In the genomic region with DNA sequence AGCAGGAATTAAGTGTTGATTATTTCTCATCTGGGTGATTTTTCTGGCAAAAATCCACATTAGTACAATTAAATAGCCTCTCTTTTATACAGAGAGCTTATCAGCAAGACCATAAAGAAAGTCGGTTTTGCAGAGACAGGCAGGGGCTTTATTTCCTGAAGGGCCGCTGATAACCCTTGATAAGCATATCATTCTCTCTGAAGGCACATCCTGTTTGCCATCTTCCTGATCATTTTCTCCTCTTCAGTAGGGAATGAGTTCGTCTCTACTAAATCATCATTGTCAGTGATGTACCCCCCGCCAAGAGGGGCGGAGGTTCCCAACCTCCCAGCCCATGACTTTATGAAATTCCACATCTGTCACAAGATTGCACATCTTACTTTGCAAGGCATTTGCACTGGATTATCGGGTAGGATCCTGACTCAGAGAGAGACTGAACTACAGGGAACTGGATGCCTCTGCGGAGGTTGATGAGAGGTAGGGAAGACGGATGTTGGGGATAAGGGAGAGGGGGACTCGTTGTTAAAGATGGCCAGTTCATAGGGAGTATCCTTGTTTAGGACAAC, we compare ENCODE assay signal across 18 cellular contexts.
"Had no signal": no experiment of that assay in that cellular context is flagged by ENCODE, and none has a peak within 500 bp of the region (broad histone marks: within the 10 kb centered on the region; RNA-seq: fewer than 3 reads in every experiment).

No MANE protein-coding gene starts in this region.

- ATAC-seq: activated CD4-positive, alpha-beta T cell treated with anti-CD3 and anti-CD28 coated beads for 36 hours; activated CD8-positive, alpha-beta T cell treated with anti-CD3 and anti-CD28 coated beads for 36 hours; activated T-cell treated with anti-CD3 and anti-CD28 coated beads, Interleukin-2, amount 50 U/mL, for 4 hours; foreskin keratinocyte; T-cell had no signal

- DNase-seq: activated CD4-positive, alpha-beta T cell treated with anti-CD3 and anti-CD28 coated beads for 36 hours; activated CD8-positive, alpha-beta T cell treated with anti-CD3 and anti-CD28 coated beads for 36 hours; activated effector memory CD4-positive, alpha-beta T cell treated with Interleukin-2 at 50 U/mL for 16 hours; activated naive CD4-positive, alpha-beta T cell treated with anti-CD3 and anti-CD28 coated beads, Interleukin-2, amount 50 U/mL, for 16 hours; activated T-cell treated with anti-CD3 and anti-CD28 coated beads, Interleukin-2, amount 50 U/mL, for 4 hours; caudate nucleus; cortex of kidney; effector CD4-positive, alpha-beta T cell; esophagus squamous epithelium; foreskin keratinocyte; glutamatergic neuron; immature natural killer cell; stimulated activated CD4-positive, alpha-beta T cell treated with anti-CD3 and anti-CD28 coated beads, Interleukin-15, amount 100 ng/mL, for 24 hours; stimulated activated CD4-positive, alpha-beta T cell treated with anti-CD3 and anti-CD28 coated beads, Interleukin-4, amount 100 ng/mL, for 24 hours; stimulated activated naive CD4-positive, alpha-beta T cell; T-cell; T-helper 9 cell; tibial artery had no signal
